Comparison of ENCODE assay signal across 21 cellular contexts in the genomic region with DNA sequence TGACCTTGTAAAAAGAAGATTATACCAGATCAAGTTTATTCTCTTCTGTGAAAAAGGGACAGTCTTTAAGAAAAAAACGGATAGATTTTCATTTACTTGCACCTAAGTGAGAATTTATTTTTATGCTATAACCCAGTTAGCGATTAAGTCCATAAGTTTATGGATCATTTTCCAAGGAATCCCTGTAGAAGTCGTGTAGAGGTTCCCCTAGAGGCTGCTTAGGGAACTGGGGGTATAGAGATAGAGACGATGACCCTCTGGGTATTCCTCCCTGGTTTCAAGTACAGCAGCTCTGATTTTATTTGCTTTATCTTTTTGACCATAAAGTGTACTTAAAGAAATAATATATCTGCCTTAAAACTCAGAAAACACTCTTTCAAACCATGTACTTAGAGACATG.
A peak's percentile ranks its signal among the peaks of the same experiment; 100 is the strongest.
DNase-seq lines count a peak whose midpoint lies in the region; ATAC-seq, FAIRE-seq and TF ChIP-seq lines count a peak whose summit lies in the region.
"Had no signal": no experiment of that assay in that cellular context is flagged by ENCODE, and none has a peak within 500 bp of the region (broad histone marks: within the 10 kb centered on the region; RNA-seq: fewer than 3 reads in every experiment).

No MANE protein-coding gene starts in this region.

- intact Hi-C loops in PC-9 (cut with micrococcal nuclease; ENCODE audit: unreplicated experiment) = no loop called here

- no peaks in the 10 kb centered on the region for H3K9me2 ChIP-seq in PC-9 (ENCODE audit: insufficient read depth)

- no peaks in the 10 kb centered on the region for H3K27me3 ChIP-seq in PC-9 (ENCODE audit: insufficient read depth, low read depth)
- H3K27me3 ChIP-seq: ascending aorta had no signal

- CTCF ChIA-PET in PC-9 (lab: Charles Lee) = no interaction called here

- no peak for FAIRE-seq in H54 (lab: Jason Lieb, UNC)

- H2AFZ ChIP-seq in PC-9 = no peak overlapping the region

- no peak for ATAC-seq in GM18520 (IDR thresholded peaks at IDR 0.05; ENCODE audit: unreplicated experiment)
- ATAC-seq in GM21423 (IDR thresholded peaks at IDR 0.05; ENCODE audit: unreplicated experiment) = no peak

- H3K4me2 ChIP-seq in PC-9 = no peak overlapping the region

- POLR2A ChIA-PET in PC-9 (lab: Charles Lee; ENCODE audit: unreplicated experiment) = no interaction called here

- TF ChIP-seq CTCF in 22Rv1 (IDR thresholded peaks at IDR 0.05) (peak; percentile 28), GM12864 (IDR thresholded peaks at IDR 0.05; ENCODE audit: low read depth, low read length, missing control alignments) (peak; percentile 39), PC-9 (conservative IDR thresholded peaks at IDR 0.05) (peak; percentile 43; the same call in 1 of the 2 replicates), epithelial cell of esophagus (IDR thresholded peaks at IDR 0.05; ENCODE audit: insufficient read depth, low read depth, low read length, missing control alignments) (peak; percentile 36), HFFc6 (IDR thresholded peaks at IDR 0.05) (no peak)

- H3K27ac Mint-ChIP-seq in HFFc6 = no peak overlapping the region
- H3K27ac Mint-ChIP-seq: CD4-positive, CD25-positive, alpha-beta regulatory T cell had no signal

- H3K36me3 ChIP-seq in PC-9 (ENCODE audit: low read depth) = no peaks in the 10 kb centered on the region
- H3K36me3 ChIP-seq: ascending aorta had no signal

- H3K4me1 ChIP-seq in PC-9 (replicated peaks; ENCODE audit: insufficient read depth) = no peaks in the 10 kb centered on the region
- H3K4me1 ChIP-seq: ascending aorta had no signal

- peaks cover 20% of the 10 kb centered on the region for H3K9me3 Mint-ChIP-seq in HFFc6

- BruUV-seq in PC-9 (replicated peaks; lab: Mats Ljungman, UMichigan) = no TSS peak

- H3K27ac ChIP-seq in 22Rv1 = no peak overlapping the region
- no peak overlapping the region for H3K27ac ChIP-seq in PC-9
- H3K27ac ChIP-seq: ascending aorta, coronary artery had no signal

- H3K36me3 Mint-ChIP-seq in HFFc6 (ENCODE audit: low read depth) = no peaks in the 10 kb centered on the region
- H3K36me3 Mint-ChIP-seq: CD4-positive, CD25-positive, alpha-beta regulatory T cell had no signal

- no peak overlapping the region for H3K4me3 Mint-ChIP-seq in HFFc6
- H3K4me3 Mint-ChIP-seq: CD4-positive, CD25-positive, alpha-beta regulatory T cell had no signal

- H3K4me1 Mint-ChIP-seq in HFFc6 (ENCODE audit: low read depth) = no peaks in the 10 kb centered on the region
- H3K4me1 Mint-ChIP-seq: CD4-positive, CD25-positive, alpha-beta regulatory T cell had no signal

- H3K27me3 Mint-ChIP-seq in HFFc6 (ENCODE audit: insufficient read depth) = no peaks in the 10 kb centered on the region; the same call in 1 of the 2 replicates
- H3K27me3 Mint-ChIP-seq: CD4-positive, CD25-positive, alpha-beta regulatory T cell had no signal

- H3K4me3 ChIP-seq in GM12864 (ENCODE audit: low read depth, low read length) (no peak overlapping the region), PC-9 (no peak overlapping the region), epithelial cell of esophagus (ENCODE audit: low read length) (no peak overlapping the region)
- H3K4me3 ChIP-seq: ascending aorta, coronary artery had no signal

- DNase-seq in GM12864 (ENCODE audit: low read depth) = no peak
- DNase-seq in PC-9 = no peak
- no peak for DNase-seq in epithelial cell of esophagus (ENCODE audit: low read depth)
- no peak for DNase-seq in HFFc6
- no peak for DNase-seq in H54 (ENCODE audit: insufficient read length, low spot score)
- DNase-seq: ACHN; activated CD4-positive, CD25-positive, alpha-beta regulatory T cell treated with anti-CD3 and anti-CD28 coated beads, Interleukin-2, amount 50 U/mL, for 72 hours; activated CD8-positive, alpha-beta memory T cell treated with anti-CD3 and anti-CD28 coated beads for 24 hours; activated naive CD4-positive, alpha-beta T cell treated with anti-CD3 and anti-CD28 coated beads, Interleukin-2, amount 50 U/mL, for 16 hours; activated T-cell treated with anti-CD3 and anti-CD28 coated beads, Interleukin-2, amount 50 U/mL, for 48 hours; CD4-positive, CD25-positive, alpha-beta regulatory T cell; foreskin melanocyte; NCI-H146; NCI-H2171 treated with DMSO at 0.1 percent for 48 hours; stimulated activated CD4-positive, alpha-beta T cell treated with anti-CD3 and anti-CD28 coated beads, Interleukin-12 subunit alpha, Interleukin-12 subunit beta, amount 100 ng/mL, for 4 hours; substantia nigra had no signal

- no peaks in the 10 kb centered on the region for H3K79me2 ChIP-seq in PC-9 (ENCODE audit: low read depth)

- no peaks in the 10 kb centered on the region for H4K20me1 ChIP-seq in PC-9 (ENCODE audit: insufficient read depth)

- no peaks in the 10 kb centered on the region for H3F3A ChIP-seq in PC-9 (ENCODE audit: insufficient read depth, low read depth)

- TF ChIP-seq POLR2A in H54 (IDR thresholded peaks at IDR 0.05; ENCODE audit: low read depth, low read length) = no peak

- H3K9me3 ChIP-seq in PC-9 (ENCODE audit: insufficient read depth, low read depth) = no peaks in the 10 kb centered on the region
- H3K9me3 ChIP-seq: ascending aorta had no signal
